ENCODE assay signal across 1 cellular context in the genomic region with DNA sequence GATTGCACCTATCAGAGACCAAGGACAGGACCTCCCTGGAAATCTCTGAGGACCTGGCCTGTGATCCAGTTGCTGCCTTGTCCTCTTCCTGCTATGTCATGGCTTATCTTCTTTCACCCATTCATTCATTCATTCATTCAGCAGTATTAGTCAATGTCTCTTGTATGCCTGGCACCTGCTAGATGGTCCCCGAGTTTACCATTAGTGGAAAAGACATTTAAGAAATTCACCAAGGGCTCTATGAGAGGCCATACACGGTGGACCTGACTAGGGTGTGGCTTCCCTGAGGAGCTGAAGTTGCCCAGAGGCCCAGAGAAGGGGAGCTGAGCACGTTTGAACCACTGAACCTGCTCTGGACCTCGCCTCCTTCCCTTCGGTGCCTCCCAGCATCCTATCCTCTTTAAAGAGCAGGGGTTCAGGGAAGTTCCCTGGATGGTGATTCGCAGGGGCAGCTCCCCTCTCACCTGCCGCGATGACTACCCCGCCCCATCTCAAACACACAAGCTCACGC.
A peak's percentile ranks its signal among the peaks of the same experiment; 100 is the strongest.
TF ChIP-seq lines count a peak whose summit lies in the region.

No MANE protein-coding gene starts in this region.

TF ChIP-seq in K562, 482 proteins besides CTCF, POLR2A, EP300 and RAD21:
- TF ChIP-seq, protein P1, sequence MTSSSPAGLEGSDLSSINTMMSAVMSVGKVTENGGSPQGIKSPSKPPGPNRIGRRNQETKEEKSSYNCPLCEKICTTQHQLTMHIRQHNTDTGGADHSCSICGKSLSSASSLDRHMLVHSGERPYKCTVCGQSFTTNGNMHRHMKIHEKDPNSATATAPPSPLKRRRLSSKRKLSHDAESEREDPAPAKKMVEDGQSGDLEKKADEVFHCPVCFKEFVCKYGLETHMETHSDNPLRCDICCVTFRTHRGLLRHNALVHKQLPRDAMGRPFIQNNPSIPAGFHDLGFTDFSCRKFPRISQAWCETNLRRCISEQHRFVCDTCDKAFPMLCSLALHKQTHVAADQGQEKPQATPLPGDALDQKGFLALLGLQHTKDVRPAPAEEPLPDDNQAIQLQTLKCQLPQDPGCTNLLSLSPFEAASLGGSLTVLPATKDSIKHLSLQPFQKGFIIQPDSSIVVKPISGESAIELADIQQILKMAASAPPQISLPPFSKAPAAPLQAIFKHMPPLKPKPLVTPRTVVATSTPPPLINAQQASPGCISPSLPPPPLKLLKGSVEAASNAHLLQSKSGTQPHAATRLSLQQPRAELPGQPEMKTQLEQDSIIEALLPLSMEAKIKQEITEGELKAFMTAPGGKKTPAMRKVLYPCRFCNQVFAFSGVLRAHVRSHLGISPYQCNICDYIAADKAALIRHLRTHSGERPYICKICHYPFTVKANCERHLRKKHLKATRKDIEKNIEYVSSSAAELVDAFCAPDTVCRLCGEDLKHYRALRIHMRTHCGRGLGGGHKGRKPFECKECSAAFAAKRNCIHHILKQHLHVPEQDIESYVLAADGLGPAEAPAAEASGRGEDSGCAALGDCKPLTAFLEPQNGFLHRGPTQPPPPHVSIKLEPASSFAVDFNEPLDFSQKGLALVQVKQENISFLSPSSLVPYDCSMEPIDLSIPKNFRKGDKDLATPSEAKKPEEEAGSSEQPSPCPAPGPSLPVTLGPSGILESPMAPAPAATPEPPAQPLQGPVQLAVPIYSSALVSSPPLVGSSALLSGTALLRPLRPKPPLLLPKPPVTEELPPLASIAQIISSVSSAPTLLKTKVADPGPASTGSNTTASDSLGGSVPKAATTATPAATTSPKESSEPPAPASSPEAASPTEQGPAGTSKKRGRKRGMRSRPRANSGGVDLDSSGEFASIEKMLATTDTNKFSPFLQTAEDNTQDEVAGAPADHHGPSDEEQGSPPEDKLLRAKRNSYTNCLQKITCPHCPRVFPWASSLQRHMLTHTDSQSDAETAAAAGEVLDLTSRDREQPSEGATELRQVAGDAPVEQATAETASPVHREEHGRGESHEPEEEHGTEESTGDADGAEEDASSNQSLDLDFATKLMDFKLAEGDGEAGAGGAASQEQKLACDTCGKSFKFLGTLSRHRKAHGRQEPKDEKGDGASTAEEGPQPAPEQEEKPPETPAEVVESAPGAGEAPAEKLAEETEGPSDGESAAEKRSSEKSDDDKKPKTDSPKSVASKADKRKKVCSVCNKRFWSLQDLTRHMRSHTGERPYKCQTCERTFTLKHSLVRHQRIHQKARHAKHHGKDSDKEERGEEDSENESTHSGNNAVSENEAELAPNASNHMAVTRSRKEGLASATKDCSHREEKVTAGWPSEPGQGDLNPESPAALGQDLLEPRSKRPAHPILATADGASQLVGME (CRISPR knock-in tag; IDR thresholded peaks at IDR 0.05): no peak
- TF ChIP-seq PCBP2 (IDR thresholded peaks at IDR 0.05; ENCODE audit: low read depth, low read length, poor library complexity, severe bottlenecking) (no peak), HEY1 (CRISPR knock-in tag; IDR thresholded peaks at IDR 0.05; ENCODE audit: borderline replicate concordance) (no peak), NKRF (IDR thresholded peaks at IDR 0.05; ENCODE audit: borderline replicate concordance) (0 out of 2 replicates have a peak, but pooled peaks have one; percentile 11), ZC3H4 (CRISPR knock-in tag; IDR thresholded peaks at IDR 0.05; ENCODE audit: borderline replicate concordance) (0 out of 2 replicates have a peak, but pooled peaks have one; percentile 22), HIVEP1 (CRISPR knock-in tag; IDR thresholded peaks at IDR 0.05) (0 out of 2 replicates have a peak, but pooled peaks have one; percentile 36), EHMT2 (IDR thresholded peaks at IDR 0.05) (no peak), HNRNPH1 (optimal IDR thresholded peaks at IDR 0.05; ENCODE audit: low read depth, low read length) (no peak), ERF (CRISPR knock-in tag; IDR thresholded peaks at IDR 0.05) (0 out of 2 replicates have a peak, but pooled peaks have one; percentile 45), SAP30 (IDR thresholded peaks at IDR 0.05; ENCODE audit: borderline replicate concordance, insufficient read depth, low read depth, low read length, poor library complexity, severe bottlenecking) (peak; percentile 20), ZNF583 (CRISPR knock-in tag; IDR thresholded peaks at IDR 0.05) (0 out of 2 replicates have a peak, but pooled peaks have one; percentile 75), ZBTB9 (CRISPR knock-in tag; IDR thresholded peaks at IDR 0.05) (peak; percentile 61; the same call in 1 of the 2 replicates), ZFP1 (CRISPR knock-in tag; IDR thresholded peaks at IDR 0.05) (0 out of 2 replicates have a peak, but pooled peaks have one; percentile 27), ZNF24 (IDR thresholded peaks at IDR 0.05) (peak; percentile 97), SNAPC5 (CRISPR knock-in tag; IDR thresholded peaks at IDR 0.05) (no peak), NFRKB (IDR thresholded peaks at IDR 0.05; ENCODE audit: low read depth) (peak; percentile 39; the same call in 1 of the 2 replicates)
- TF ChIP-seq, protein P2, sequence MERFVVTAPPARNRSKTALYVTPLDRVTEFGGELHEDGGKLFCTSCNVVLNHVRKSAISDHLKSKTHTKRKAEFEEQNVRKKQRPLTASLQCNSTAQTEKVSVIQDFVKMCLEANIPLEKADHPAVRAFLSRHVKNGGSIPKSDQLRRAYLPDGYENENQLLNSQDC (CRISPR knock-in tag; IDR thresholded peaks at IDR 0.05): no peak
- TF ChIP-seq, protein P3, sequence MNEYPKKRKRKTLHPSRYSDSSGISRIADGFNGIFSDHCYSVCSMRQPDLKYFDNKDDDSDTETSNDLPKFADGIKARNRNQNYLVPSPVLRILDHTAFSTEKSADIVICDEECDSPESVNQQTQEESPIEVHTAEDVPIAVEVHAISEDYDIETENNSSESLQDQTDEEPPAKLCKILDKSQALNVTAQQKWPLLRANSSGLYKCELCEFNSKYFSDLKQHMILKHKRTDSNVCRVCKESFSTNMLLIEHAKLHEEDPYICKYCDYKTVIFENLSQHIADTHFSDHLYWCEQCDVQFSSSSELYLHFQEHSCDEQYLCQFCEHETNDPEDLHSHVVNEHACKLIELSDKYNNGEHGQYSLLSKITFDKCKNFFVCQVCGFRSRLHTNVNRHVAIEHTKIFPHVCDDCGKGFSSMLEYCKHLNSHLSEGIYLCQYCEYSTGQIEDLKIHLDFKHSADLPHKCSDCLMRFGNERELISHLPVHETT (CRISPR knock-in tag; conservative IDR thresholded peaks at IDR 0.05 in 1 of 2, IDR thresholded peaks at IDR 0.05 in 1 of 2): 0 out of 4 replicates have a peak, but pooled peaks of 1 of the 2 experiments have one; percentile 18
TF ChIP-seq in K562: peak in this region for 11.
